ENCODE assay signal across 10 cellular contexts in the genomic region with DNA sequence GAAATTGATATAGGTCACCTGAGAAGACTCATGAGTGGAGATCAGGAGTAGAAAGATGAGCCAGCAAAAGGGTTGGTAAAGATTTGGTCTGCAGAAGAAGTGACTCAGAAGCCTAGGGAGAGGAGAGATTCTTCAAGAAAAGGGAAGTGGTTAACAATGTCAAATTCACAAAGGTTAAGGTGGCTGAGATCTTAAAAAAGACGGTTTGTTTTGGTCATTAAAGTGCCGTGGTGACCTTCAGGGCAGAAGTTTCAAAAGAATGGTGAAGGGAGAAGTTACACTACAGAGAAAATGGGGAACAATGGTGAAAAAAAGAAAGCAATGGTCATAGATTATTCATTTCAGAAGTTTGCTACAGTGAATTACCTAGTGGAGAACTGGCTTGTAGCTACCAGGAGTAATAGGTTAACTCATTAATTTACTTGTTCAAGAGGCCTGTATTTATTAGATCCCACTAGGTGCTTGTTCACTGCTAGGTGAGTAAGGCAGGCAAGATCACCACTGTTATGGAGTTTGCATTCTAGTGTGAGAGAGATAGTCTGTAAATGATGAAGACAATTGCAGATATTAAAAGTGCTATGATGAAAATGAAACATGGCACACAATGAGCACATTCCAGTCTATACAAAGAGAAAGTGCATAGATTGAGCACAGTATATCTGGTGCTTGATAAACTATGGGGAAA. TPM values are rescaled to one million over a fixed set of nuclear protein-coding genes. Genes with fewer than 3 reads are reported as not detected.
DNase-seq lines count a peak whose midpoint lies in the region; ATAC-seq, FAIRE-seq and TF ChIP-seq lines count a peak whose summit lies in the region.
"Had no signal": no experiment of that assay in that cellular context is flagged by ENCODE, and none has a peak within 500 bp of the region (broad histone marks: within the 10 kb centered on the region; RNA-seq: fewer than 3 reads in every experiment).

No MANE protein-coding gene starts in this region.

- H3K36me3 ChIP-seq in bronchial epithelial cell (ENCODE audit: control insufficient read depth, insufficient read depth, low read length) = no peaks in the 10 kb centered on the region

- FAIRE-seq in bronchial epithelial cell (lab: Jason Lieb, UNC) = no peak
- FAIRE-seq: astrocyte, RCC 7860 had no signal

- CTCF ChIA-PET in activated CD4-positive, alpha-beta T cell treated with anti-CD3 and anti-CD28 coated beads, Interleukin-2, amount 10 ng/mL, durations not matched to agents 7 days and 5 days (lab: Charles Lee) = no interaction called here

- POLR2A ChIA-PET in activated CD4-positive, alpha-beta T cell treated with anti-CD3 and anti-CD28 coated beads, Interleukin-2, amount 10 ng/mL, durations not matched to agents 7 days and 5 days (lab: Charles Lee) = no interaction called here

- peaks cover 5% of the 10 kb centered on the region for H3K27me3 Mint-ChIP-seq in activated CD4-positive, alpha-beta T cell treated with anti-CD3 and anti-CD28 coated beads, Interleukin-2, amount 10 ng/mL, durations not matched to agents 7 days and 5 days

- no peaks in the 10 kb centered on the region for H3K27me3 ChIP-seq in bronchial epithelial cell (ENCODE audit: control insufficient read depth, insufficient read depth, low read length)

- no peak for TF ChIP-seq CTCF in bronchial epithelial cell (IDR thresholded peaks at IDR 0.05; ENCODE audit: insufficient read depth, low read length, severe bottlenecking)

- no peak overlapping the region for H3K4me3 ChIP-seq in bronchial epithelial cell (ENCODE audit: low read depth, low read length)

- ATAC-seq in GM18502 (IDR thresholded peaks at IDR 0.05; ENCODE audit: poor library complexity, unreplicated experiment) = peak; percentile 84
- ATAC-seq in GM21529 (IDR thresholded peaks at IDR 0.05; ENCODE audit: unreplicated experiment) = peak; percentile 79
- ATAC-seq in HG03521 (IDR thresholded peaks at IDR 0.05; ENCODE audit: unreplicated experiment) = peak; percentile 70

- DNase-seq in bronchial epithelial cell (ENCODE audit: low read depth) (peak; percentile 15), amniotic stem cell (lab: John Stamatoyannopoulos, UW) (no peak), NCI-H146 (lab: John Stamatoyannopoulos, UW) (no peak), COR-L47 (lab: John Stamatoyannopoulos, UW) (no peak)
- no peak for DNase-seq in activated CD4-positive, alpha-beta T cell treated with anti-CD3 and anti-CD28 coated beads, Interleukin-2, amount 10 ng/mL, durations not matched to agents 7 days and 5 days

- no peaks in the 10 kb centered on the region for H3K9me3 Mint-ChIP-seq in activated CD4-positive, alpha-beta T cell treated with anti-CD3 and anti-CD28 coated beads, Interleukin-2, amount 10 ng/mL, durations not matched to agents 7 days and 5 days

- no peak overlapping the region for H3K4me3 Mint-ChIP-seq in activated CD4-positive, alpha-beta T cell treated with anti-CD3 and anti-CD28 coated beads, Interleukin-2, amount 10 ng/mL, durations not matched to agents 7 days and 5 days

- no peak overlapping the region for H3K27ac Mint-ChIP-seq in activated CD4-positive, alpha-beta T cell treated with anti-CD3 and anti-CD28 coated beads, Interleukin-2, amount 10 ng/mL, durations not matched to agents 7 days and 5 days

- H3K36me3 Mint-ChIP-seq in activated CD4-positive, alpha-beta T cell treated with anti-CD3 and anti-CD28 coated beads, Interleukin-2, amount 10 ng/mL, durations not matched to agents 7 days and 5 days (ENCODE audit: low read depth) = peaks cover 3% of the 10 kb centered on the region

- peaks cover 3% of the 10 kb centered on the region for H3K4me1 Mint-ChIP-seq in activated CD4-positive, alpha-beta T cell treated with anti-CD3 and anti-CD28 coated beads, Interleukin-2, amount 10 ng/mL, durations not matched to agents 7 days and 5 days

RNA-seq across cellular contexts. Expression of a gene that starts 43.0 kb away (rescaled TPM):
- 0.26 and 0.64 TPM in 2 replicates for total RNA-seq in bronchial epithelial cell
- total RNA-seq in activated CD4-positive, alpha-beta T cell treated with anti-CD3 and anti-CD28 coated beads, Interleukin-2, amount 10 ng/mL, durations not matched to agents 7 days and 5 days = 1 to 10 TPM; 2.8 to 3.7 TPM

RNA-seq across cellular contexts. Expression of a gene that starts 43.3 kb away (rescaled TPM):
- 4.2 and 6.1 TPM in 2 replicates for total RNA-seq in bronchial epithelial cell
- total RNA-seq in activated CD4-positive, alpha-beta T cell treated with anti-CD3 and anti-CD28 coated beads, Interleukin-2, amount 10 ng/mL, durations not matched to agents 7 days and 5 days = 1 to 10 TPM; 2.7 to 3.7 TPM

RNA-seq across cellular contexts. Expression of a gene that starts 59.0 kb away (rescaled TPM):
- under 0.01 TPM in 1 of 2 replicates, not detected in the other for total RNA-seq in bronchial epithelial cell
- under 1 TPM; 0.40 to 0.60 TPM for total RNA-seq in activated CD4-positive, alpha-beta T cell treated with anti-CD3 and anti-CD28 coated beads, Interleukin-2, amount 10 ng/mL, durations not matched to agents 7 days and 5 days
- total RNA-seq: astrocyte had no signal
